In genomic region chr11:126440792-126441514, GRCh38 we compare ENCODE assay signal across 8 cellular contexts.
DNase-seq lines count a peak whose midpoint lies in the region; ATAC-seq and TF ChIP-seq lines count a peak whose summit lies in the region.

No MANE protein-coding gene starts in this region.

- DNase-seq in ACHN (peak; percentile 69), NCI-H524 treated with DMSO at 0.1 percent for 48 hours (lab: John Stamatoyannopoulos, UW) (peak; percentile 7), dedifferentiated amniotic fluid mesenchymal stem cell (ENCODE audit: extremely low spot score) (peak; percentile 63)
- DNase-seq in activated CD4-positive, alpha-beta T cell treated with anti-CD3 and anti-CD28 coated beads for 48 hours: peak; percentile 83
- peak; percentile 52 to 67 for DNase-seq in stimulated activated CD4-positive, alpha-beta T cell treated with anti-CD3 and anti-CD28 coated beads, Interleukin-4, amount 100 ng/mL, for 48 hours (ENCODE audit: low read depth in 2 of 2)

- H3K36me3 ChIP-seq in liver (ENCODE audit: control insufficient read depth in 4 of 4, insufficient read depth in 3 of 4, low read depth in 1 of 4, low read length in 3 of 4): no peaks in the 10 kb centered on the region

- WGBS in liver: 18% methylated on average over 21 of the region's 21 CpGs

- no peak overlapping the region for H3K4me3 ChIP-seq in liver (ENCODE audit: low read depth in 1 of 3, low read length in 3 of 3)

- H3K27me3 ChIP-seq in liver (ENCODE audit: control insufficient read depth in 4 of 4, insufficient read depth in 4 of 4, low read length in 3 of 4): peaks cover 0 to 8% (median 0%) of the 10 kb centered on the region in 4 donors

- H3K9ac ChIP-seq in liver (ENCODE audit: low read depth in 1 of 2, low read length in 2 of 2): no peak overlapping the region

- peak; percentile 98 for TF ChIP-seq CTCF in liver (IDR thresholded peaks at IDR 0.05; ENCODE audit: low read depth, low read length, missing input control)

- H3K4me1 ChIP-seq in liver (ENCODE audit: control insufficient read depth in 4 of 4, insufficient read depth in 4 of 4, low read length in 3 of 4): peaks cover 0 to 6% (median 4%) of the 10 kb centered on the region in 4 donors

- TF ChIP-seq RAD21 in liver (IDR thresholded peaks at IDR 0.05): peak; percentile 97 to 98

- H3K9me3 ChIP-seq in liver (ENCODE audit: control insufficient read depth in 4 of 4, low read length in 3 of 4): no peaks in the 10 kb centered on the region

- ATAC-seq in GM18861 (IDR thresholded peaks at IDR 0.05; ENCODE audit: unreplicated experiment): peak; percentile 77
- peak; percentile 52 for ATAC-seq in HG03439 (IDR thresholded peaks at IDR 0.05; ENCODE audit: unreplicated experiment)

- in situ Hi-C loops in ACHN (cut with HindIII; ENCODE audit: low pct_ligation_motif_present, low pct_unique_long_range_greater_than_20kb, low sequenced_read_pairs): no loop called here

- no peak overlapping the region for H3K27ac ChIP-seq in liver (ENCODE audit: low read depth in 1 of 2, low read length in 2 of 2)

TF ChIP-seq in liver, 16 proteins besides CTCF, POLR2A, EP300 and RAD21:
- TF ChIP-seq FOXA1 (IDR thresholded peaks at IDR 0.05) (no peak), EGR1 (IDR thresholded peaks at IDR 0.05; ENCODE audit: low read depth in 2 of 2) (no peak), TAF1 (conservative IDR thresholded peaks at IDR 0.05) (no peak), JUND (IDR thresholded peaks at IDR 0.05) (no peak), REST (IDR thresholded peaks at IDR 0.05) (no peak), RXRA (IDR thresholded peaks at IDR 0.05) (no peak), NR2F2 (IDR thresholded peaks at IDR 0.05) (no peak), YY1 (IDR thresholded peaks at IDR 0.05) (no peak), FOXA2 (IDR thresholded peaks at IDR 0.05) (no peak), ZBTB33 (IDR thresholded peaks at IDR 0.05) (no peak), GABPA (IDR thresholded peaks at IDR 0.05 in 1 of 2, conservative IDR thresholded peaks at IDR 0.05 in 1 of 2) (no peak), HNF4A (conservative IDR thresholded peaks at IDR 0.05) (no peak), MAX (IDR thresholded peaks at IDR 0.05) (no peak), HNF4G (IDR thresholded peaks at IDR 0.05) (no peak), SP1 (IDR thresholded peaks at IDR 0.05) (no peak), ATF3 (IDR thresholded peaks at IDR 0.05) (no peak)

Comparison
In these comparisons a context has a peak if more than half of its experiments do, and no peak if none do; other contexts are left out.
1. DNase-seq: peak in every context shown above with its lines; median percentile 83 in activated CD4-positive, alpha-beta T cell treated with anti-CD3 and anti-CD28 coated beads for 48 hours; 69 in ACHN; 63 in dedifferentiated amniotic fluid mesenchymal stem cell; 60 in stimulated activated CD4-positive, alpha-beta T cell treated with anti-CD3 and anti-CD28 coated beads, Interleukin-4, amount 100 ng/mL, for 48 hours; 7 in NCI-H524 treated with DMSO at 0.1 percent for 48 hours.